In the genomic region with DNA sequence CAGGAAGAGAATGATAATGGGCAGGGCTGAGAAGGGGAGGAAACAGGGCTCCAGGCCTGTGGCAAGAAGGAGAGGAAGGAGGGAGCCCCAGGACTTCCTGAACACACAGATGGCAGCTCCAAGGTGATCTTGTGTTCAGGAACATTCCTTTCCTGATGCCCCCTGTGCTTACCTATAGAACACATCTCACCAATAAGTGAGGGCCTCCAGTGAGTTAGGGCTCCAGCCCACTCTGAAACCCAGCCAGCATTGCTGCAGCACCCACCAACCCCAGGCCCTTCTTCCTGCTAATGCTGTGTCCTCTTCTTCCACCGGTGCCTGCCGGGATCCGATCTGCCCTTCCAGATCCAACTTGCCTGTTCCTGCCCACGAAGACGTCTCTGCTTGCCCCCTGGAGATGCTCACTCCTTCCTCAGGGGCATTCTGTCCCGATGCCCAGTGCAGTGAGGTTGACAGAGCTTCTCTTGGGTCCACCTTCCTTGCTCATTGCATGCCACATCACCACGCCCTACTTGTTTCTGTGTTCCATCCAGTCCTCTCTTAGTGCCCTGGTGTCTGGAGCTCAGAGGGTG, we compare ENCODE assay signal across 27 cellular contexts. TPM values are rescaled to one million over a fixed set of nuclear protein-coding genes. Genes with fewer than 3 reads are reported as not detected.
DNase-seq lines count a peak whose midpoint lies in the region; ATAC-seq, FAIRE-seq and TF ChIP-seq lines count a peak whose summit lies in the region.
"Had no signal": no experiment of that assay in that cellular context is flagged by ENCODE, and none has a peak within 500 bp of the region (broad histone marks: within the 10 kb centered on the region; RNA-seq: fewer than 3 reads in every experiment).

No MANE protein-coding gene starts in this region.

- no peak overlapping the region for H3K27ac Mint-ChIP-seq in MCF 10A (ENCODE audit: low read depth, unreplicated experiment)
- H3K27ac Mint-ChIP-seq: H9 had no signal

- H3K9me3 Mint-ChIP-seq in MCF 10A (ENCODE audit: unreplicated experiment) = no peaks in the 10 kb centered on the region
- H3K9me3 Mint-ChIP-seq: H9 had no signal

- H3K27me3 ChIP-seq in breast epithelium = no peaks in the 10 kb centered on the region
- H3K27me3 ChIP-seq in keratinocyte (ENCODE audit: control insufficient read depth, extremely low read depth, insufficient read depth, low read length) = no peaks in the 10 kb centered on the region
- H3K27me3 ChIP-seq: BE2C, MG63 had no signal

- ATAC-seq in GM21447 (IDR thresholded peaks at IDR 0.05; ENCODE audit: unreplicated experiment) = no peak

- H3K79me2 ChIP-seq in keratinocyte (ENCODE audit: control insufficient read depth, insufficient read depth, low read length) = no peaks in the 10 kb centered on the region

- DNase-seq in MCF 10A (ENCODE audit: unreplicated experiment) (peak; percentile 18), breast epithelium (ENCODE audit: low spot score in 2 of 2) (no peak), cerebellar cortex (ENCODE audit: low spot score) (peak; percentile 3), keratinocyte (ENCODE audit: low read depth, low spot score) (peak; percentile 49), iPS-NIHi7 (ENCODE audit: extremely low spot score) (no peak)
- DNase-seq in activated naive CD4-positive, alpha-beta T cell treated with anti-CD3 and anti-CD28 coated beads, Interleukin-2, amount 50 U/mL, for 16 hours = no peak
- DNase-seq: 8988T, ACHN, BE2C, Calu3, DMS79 treated with DMSO at 0.1 percent for 48 hours, GM23248, H9, KBM-7, MG63, NCI-H1105 treated with DMSO at 0.1 percent for 48 hours, NCI-H146, NCI-H2029, NCI-H446, NCI-H524 treated with DMSO at 0.1 percent for 48 hours, RPMI8226, SHP77 had no signal

- POLR2A ChIA-PET in MCF 10A (lab: Yijun Ruan, JAX) = interaction anchor here (1.0 to 1.4 kb wide), 2 partner anchors 20 to 40 kb away, joined by 3 read pairs; no protein-coding TSS in a partner anchor

- H3K9me1 ChIP-seq in keratinocyte (ENCODE audit: control insufficient read depth, extremely low read depth, insufficient read depth, low read length) = no peaks in the 10 kb centered on the region

- intact Hi-C loops in MCF 10A (cut with micrococcal nuclease) (loop anchor here (5.0 kb wide), 2 partner anchors 42 to 93 kb away; partner anchors contain the start of gene TTC12), breast epithelium (cut with DNase I; ENCODE audit: low total_unique reads) (no loop called here)

- no peaks in the 10 kb centered on the region for H3K36me3 Mint-ChIP-seq in MCF 10A (ENCODE audit: insufficient read depth, unreplicated experiment)

- TF ChIP-seq POLR2A in breast epithelium (IDR thresholded peaks at IDR 0.05) = no peak

- H3K27ac ChIP-seq in breast epithelium (peak overlapping the region in 1 of 2 donors; percentile 43), keratinocyte (ENCODE audit: control insufficient read depth, insufficient read depth, low read length) (no peak overlapping the region)
- H3K27ac ChIP-seq: GM23248 had no signal

- H3K4me3 Mint-ChIP-seq in MCF 10A (ENCODE audit: unreplicated experiment) = no peak overlapping the region
- H3K4me3 Mint-ChIP-seq: H9 had no signal

- H3K9me3 ChIP-seq in breast epithelium = no peaks in the 10 kb centered on the region
- H3K9me3 ChIP-seq in keratinocyte (ENCODE audit: control insufficient read depth, low read depth, low read length) = no peaks in the 10 kb centered on the region
- H3K9me3 ChIP-seq: BE2C, MG63 had no signal

- peak overlapping the region; percentile 53 for H3K4me2 ChIP-seq in keratinocyte (ENCODE audit: control insufficient read depth, extremely low read depth, insufficient read depth, low read depth, low read length)

- dilution Hi-C loops in keratinocyte (cut with MboI; ENCODE audit: extremely low pct_ligation_motif_present, low sequenced_read_pairs) = no loop called here

- H2AFZ ChIP-seq in keratinocyte (ENCODE audit: control insufficient read depth, low read length) = peak overlapping the region; percentile 84
- H2AFZ ChIP-seq: GM23248 had no signal

- FAIRE-seq in keratinocyte (lab: Jason Lieb, UNC) = peak; percentile 77
- FAIRE-seq: GM12892, GM19239 had no signal

- H3K27me3 Mint-ChIP-seq in MCF 10A (ENCODE audit: insufficient read depth, unreplicated experiment) = no peaks in the 10 kb centered on the region

- H3K4me1 ChIP-seq in breast epithelium (no peaks in the 10 kb centered on the region), keratinocyte (ENCODE audit: control insufficient read depth, extremely low read depth, insufficient read depth, low read length) (peaks cover 27% of the 10 kb centered on the region)
- H3K4me1 ChIP-seq: BE2C had no signal

- no peaks in the 10 kb centered on the region for H4K20me1 ChIP-seq in keratinocyte (ENCODE audit: control insufficient read depth, extremely low read depth, insufficient read depth, low read length)

- CTCF ChIA-PET in MCF 10A (lab: Yijun Ruan, JAX) = interaction anchor here (0.6 kb wide), 1 partner anchor 414 kb away, joined by 3 read pairs; no protein-coding TSS in a partner anchor

- peak overlapping the region; percentile 1 for H3K9ac ChIP-seq in keratinocyte (ENCODE audit: control insufficient read depth, extremely low read depth, insufficient read depth, low read length)
- H3K9ac ChIP-seq: GM23248 had no signal

- BruUV-seq in MCF 10A (replicated peaks; lab: Mats Ljungman, UMichigan) = no TSS peak

- H3K4me1 Mint-ChIP-seq in MCF 10A (ENCODE audit: insufficient read depth, unreplicated experiment) = peaks cover 36% of the 10 kb centered on the region

- TF ChIP-seq CTCF in MCF 10A (IDR thresholded peaks at IDR 0.05; ENCODE audit: unreplicated experiment) (no peak), breast epithelium (IDR thresholded peaks at IDR 0.05) (no peak), keratinocyte (optimal IDR thresholded peaks at IDR 0.05 in 1 of 3, IDR thresholded peaks at IDR 0.05 in 1 of 3, conservative IDR thresholded peaks at IDR 0.05 in 1 of 3; ENCODE audit: extremely low read depth in 1 of 3, insufficient read depth in 2 of 3, low read length in 3 of 3) (no peak)

- H3K36me3 ChIP-seq in breast epithelium (no peaks in the 10 kb centered on the region), keratinocyte (ENCODE audit: control insufficient read depth in 2 of 2, extremely low read depth in 1 of 2, insufficient read depth in 2 of 2, low read length in 2 of 2) (no peaks in the 10 kb centered on the region)
- H3K36me3 ChIP-seq: BE2C, MG63 had no signal

- H3K4me3 ChIP-seq in breast epithelium (no peak overlapping the region), keratinocyte (ENCODE audit: control insufficient read depth in 2 of 3, extremely low read depth in 1 of 3, insufficient read depth in 2 of 3, low read depth in 1 of 3, low read length in 3 of 3) (no peak overlapping the region)
- H3K4me3 ChIP-seq: GM23248, MG63 had no signal

RNA-seq across cellular contexts. Expression of gene ANKK1, which starts 17.4 kb away (rescaled TPM):
- 0.47 and 1.3 TPM in 2 replicates for total RNA-seq in MCF 10A (2022)
- total RNA-seq in breast epithelium = 1 to 10 TPM; 1.4 to 3.4 (median 1.6) TPM
- polyA plus RNA-seq in keratinocyte = 0.85 to 1.8 TPM (median 0.92 TPM) in 3 replicates
- polyA plus RNA-seq in keratinocyte (2011; ENCODE audit: low read depth) = 0.17 TPM
- 0.45 and 0.83 TPM in 2 replicates for polyA plus RNA-seq in keratinocyte (2011; cell fraction: cytosol; rRNA removed)
- polyA plus RNA-seq in keratinocyte (2011; cell fraction: nucleus; rRNA removed) = 3.0 and 3.1 TPM in 2 replicates
- 0.89 and 1.0 TPM in 2 replicates for polyA plus RNA-seq in keratinocyte (2012; ENCODE audit: low replicate concordance)
- polyA minus RNA-seq in keratinocyte = 1.1 to 1.8 TPM (median 1.4 TPM) in 3 replicates
- polyA minus RNA-seq in keratinocyte (2011; cell fraction: cytosol; rRNA and poly(A)+ RNA removed) = 1.2 TPM
- 1.6 and 2.0 TPM in 2 replicates for polyA minus RNA-seq in keratinocyte (2011; cell fraction: nucleus; rRNA and poly(A)+ RNA removed)
- total RNA-seq: GM23248, LHCN-M2, SK-MEL-5 had no signal
- polyA plus RNA-seq: GM23248 had no signal

Comparison
In these comparisons a context has a peak if more than half of its experiments do, and no peak if none do; other contexts are left out.
1. DNase-seq: peak in MCF 10A (single experiment), cerebellar cortex (single experiment) and keratinocyte (single experiment); none in breast epithelium (0 of 2), activated naive CD4-positive, alpha-beta T cell treated with anti-CD3 and anti-CD28 coated beads, Interleukin-2, amount 50 U/mL, for 16 hours (single experiment) and iPS-NIHi7 (single experiment).